ENCODE assay signal across 26 cellular contexts in the genomic region with DNA sequence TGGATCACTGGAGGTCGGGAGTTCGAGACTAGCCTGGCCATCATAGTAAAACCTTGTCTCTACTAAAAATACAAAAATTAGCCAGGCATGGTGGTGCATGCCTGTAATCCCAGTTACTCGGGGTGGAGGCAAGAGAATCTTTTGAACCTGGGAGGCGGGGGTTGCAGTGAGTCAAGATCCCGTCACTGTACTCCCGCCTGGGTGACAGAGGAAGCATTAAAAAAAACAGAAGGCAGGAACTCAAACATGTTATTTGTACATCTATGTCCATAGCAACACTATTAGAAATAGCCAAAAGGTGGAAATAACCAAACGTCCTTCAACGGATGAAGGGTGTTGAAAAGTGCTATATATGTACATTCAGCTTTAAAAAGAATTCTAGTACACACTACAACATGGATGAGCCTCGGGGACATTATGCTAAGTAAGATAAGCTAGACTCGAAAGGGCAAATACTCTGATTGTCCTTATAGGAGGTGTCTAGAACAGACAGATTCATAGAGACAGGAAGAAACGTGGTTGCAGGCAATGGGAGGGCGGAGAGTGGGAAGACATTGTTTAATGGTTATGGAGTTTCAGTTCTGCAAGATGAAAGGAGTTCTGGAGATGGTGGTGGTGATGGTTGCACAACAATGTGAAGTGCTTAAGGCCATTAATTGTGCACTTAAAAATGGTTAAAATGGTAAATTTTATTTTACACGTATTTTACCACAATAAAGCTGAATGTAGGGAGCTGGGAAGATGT. TPM values are rescaled to one million over a fixed set of nuclear protein-coding genes. Genes with fewer than 3 reads are reported as not detected.
DNase-seq lines count a peak whose midpoint lies in the region; ATAC-seq and TF ChIP-seq lines count a peak whose summit lies in the region.
"Had no signal": no experiment of that assay in that cellular context is flagged by ENCODE, and none has a peak within 500 bp of the region (broad histone marks: within the 10 kb centered on the region; RNA-seq: fewer than 3 reads in every experiment).

No MANE protein-coding gene starts in this region.

- H3K4me3 Mint-ChIP-seq in CD14-positive monocyte, result peak overlapping the region; percentile 70 to 73
- H3K4me3 Mint-ChIP-seq in mesothelial cell of epicardium, result no peak overlapping the region
- no peak overlapping the region for H3K4me3 Mint-ChIP-seq in osteocyte (ENCODE audit: unreplicated experiment)
- H3K4me3 Mint-ChIP-seq: activated naive CD4-positive, alpha-beta T cell treated with anti-CD3 and anti-CD28 coated beads, Interleukin-2, amount 10 ng/mL, durations not matched to agents 7 days and 5 days; effector memory CD8-positive, alpha-beta T cell; immature natural killer cell; stimulated activated naive CD8-positive, alpha-beta T cell treated with anti-CD3 and anti-CD28 coated beads, Interleukin-15, Interleukin-2, amounts not matched to agents 100 ng/mL and 50 ng/mL, for 24 hours had no signal

- H3K27me3 ChIP-seq in tibial nerve, result no peaks in the 10 kb centered on the region
- H3K27me3 ChIP-seq in HAP-1 (ENCODE audit: low read depth), result no peaks in the 10 kb centered on the region
- H3K27me3 ChIP-seq: ascending aorta, ovary, upper lobe of left lung had no signal

- no peak overlapping the region for H3K4me3 ChIP-seq in tibial nerve
- H3K4me3 ChIP-seq in HAP-1, result no peak overlapping the region
- H3K4me3 ChIP-seq: A549, ascending aorta, heart left ventricle, MG63, ovary, upper lobe of left lung had no signal

- H3K27me3 Mint-ChIP-seq in CD14-positive monocyte (ENCODE audit: low read depth in 3 of 3) (peaks cover 0 to 14% (median 0%) of the 10 kb centered on the region in 3 donors), mesothelial cell of epicardium (ENCODE audit: low read depth) (peaks cover 23% of the 10 kb centered on the region), osteocyte (ENCODE audit: unreplicated experiment) (peaks cover 10% of the 10 kb centered on the region)
- H3K27me3 Mint-ChIP-seq: activated naive CD4-positive, alpha-beta T cell treated with anti-CD3 and anti-CD28 coated beads, Interleukin-2, amount 10 ng/mL, durations not matched to agents 7 days and 5 days; effector memory CD8-positive, alpha-beta T cell; stimulated activated naive CD8-positive, alpha-beta T cell treated with anti-CD3 and anti-CD28 coated beads, Interleukin-15, Interleukin-2, amounts not matched to agents 100 ng/mL and 50 ng/mL, for 24 hours had no signal

- ATAC-seq in GM19463 (IDR thresholded peaks at IDR 0.05; ENCODE audit: unreplicated experiment), result peak; percentile 32
- ATAC-seq in HG03354 (IDR thresholded peaks at IDR 0.05; ENCODE audit: poor library complexity, severe bottlenecking, unreplicated experiment), result peak; percentile 27
- ATAC-seq: A549; effector memory CD8-positive, alpha-beta T cell; heart left ventricle; Panc1; sciatic nerve had no signal

- intact Hi-C loops in CD14-positive monocyte (cut with micrococcal nuclease), result loop anchor here in 1 of 2 donors (2.0 to 5.0 kb wide), 2 partner anchors 16 to 43 kb away; no protein-coding TSS in a partner anchor

- in situ Hi-C loops in HAP-1 (cut with MboI; ENCODE audit: low sequenced_read_pairs), result no loop called here

- H3K36me3 Mint-ChIP-seq in CD14-positive monocyte (peaks cover 89 to 97% of the 10 kb centered on the region in 2 donors), mesothelial cell of epicardium (no peaks in the 10 kb centered on the region), osteocyte (ENCODE audit: unreplicated experiment) (no peaks in the 10 kb centered on the region)

- H3K9me3 Mint-ChIP-seq in CD14-positive monocyte (peaks cover 0 to 4% (median 0%) of the 10 kb centered on the region in 7 donors), mesothelial cell of epicardium (no peaks in the 10 kb centered on the region), osteocyte (ENCODE audit: unreplicated experiment) (no peaks in the 10 kb centered on the region)
- H3K9me3 Mint-ChIP-seq: activated naive CD4-positive, alpha-beta T cell treated with anti-CD3 and anti-CD28 coated beads, Interleukin-2, amount 10 ng/mL, durations not matched to agents 7 days and 5 days; effector memory CD8-positive, alpha-beta T cell; immature natural killer cell; stimulated activated naive CD8-positive, alpha-beta T cell treated with anti-CD3 and anti-CD28 coated beads, Interleukin-15, Interleukin-2, amounts not matched to agents 100 ng/mL and 50 ng/mL, for 24 hours had no signal

- no peaks in the 10 kb centered on the region for H3K36me3 ChIP-seq in tibial nerve
- no peaks in the 10 kb centered on the region for H3K36me3 ChIP-seq in HAP-1 (replicated peaks)
- H3K36me3 ChIP-seq: ascending aorta, MG63, ovary, upper lobe of left lung had no signal

- 69 to 74% methylated on average over 13 of the region's 13 CpGs for WGBS in tibial nerve, 2 donors

- TF ChIP-seq CTCF in CD14-positive monocyte (IDR thresholded peaks at IDR 0.05) (no peak), tibial nerve (IDR thresholded peaks at IDR 0.05) (no peak), mesothelial cell of epicardium (IDR thresholded peaks at IDR 0.05; ENCODE audit: unreplicated experiment) (no peak), osteocyte (IDR thresholded peaks at IDR 0.05) (no peak)

- no peak for TF ChIP-seq EP300 in tibial nerve (IDR thresholded peaks at IDR 0.05)

- TF ChIP-seq POLR2A in tibial nerve (IDR thresholded peaks at IDR 0.05), result no peak

- H3K27ac Mint-ChIP-seq in CD14-positive monocyte (peak overlapping the region; percentile 92 to 100 (median 99)), mesothelial cell of epicardium (no peak overlapping the region), osteocyte (ENCODE audit: unreplicated experiment) (no peak overlapping the region)
- H3K27ac Mint-ChIP-seq: activated naive CD4-positive, alpha-beta T cell treated with anti-CD3 and anti-CD28 coated beads, Interleukin-2, amount 10 ng/mL, durations not matched to agents 7 days and 5 days; effector memory CD8-positive, alpha-beta T cell; immature natural killer cell; stimulated activated naive CD8-positive, alpha-beta T cell treated with anti-CD3 and anti-CD28 coated beads, Interleukin-15, Interleukin-2, amounts not matched to agents 100 ng/mL and 50 ng/mL, for 24 hours had no signal

- H3K9me3 ChIP-seq in tibial nerve, result no peaks in the 10 kb centered on the region
- H3K9me3 ChIP-seq in HAP-1, result no peaks in the 10 kb centered on the region
- H3K9me3 ChIP-seq: A549, ascending aorta, heart left ventricle, MG63, ovary, upper lobe of left lung had no signal

- no peaks in the 10 kb centered on the region for H3K4me1 ChIP-seq in tibial nerve
- no peaks in the 10 kb centered on the region for H3K4me1 ChIP-seq in HAP-1
- H3K4me1 ChIP-seq: A549, ascending aorta, upper lobe of left lung had no signal

- H3K4me1 Mint-ChIP-seq in CD14-positive monocyte (peaks cover 93% of the 10 kb centered on the region), mesothelial cell of epicardium (no peaks in the 10 kb centered on the region), osteocyte (ENCODE audit: unreplicated experiment) (no peaks in the 10 kb centered on the region)
- H3K4me1 Mint-ChIP-seq: immature natural killer cell had no signal

- DNase-seq in CD14-positive monocyte (ENCODE audit: low spot score), result peak; percentile 80
- DNase-seq in RPMI8226, result peak; percentile 46
- no peak for DNase-seq in tibial nerve (ENCODE audit: low spot score in 2 of 2)
- DNase-seq in HAP-1 (ENCODE audit: low spot score in 2 of 2), result no peak
- DNase-seq in mesothelial cell of epicardium (ENCODE audit: low spot score in 2 of 2, unreplicated experiment in 2 of 2), result no peak
- no peak for DNase-seq in osteocyte (ENCODE audit: extremely low spot score, unreplicated experiment)
- DNase-seq: activated naive CD4-positive, alpha-beta T cell treated with anti-CD3 and anti-CD28 coated beads, Interleukin-2, amount 10 ng/mL, durations not matched to agents 7 days and 5 days; cerebellar nuclear complex; DMS153; effector memory CD8-positive, alpha-beta T cell; heart left ventricle; immature natural killer cell; MG63; NCI-H2081; NCI-H510A treated with DMSO at 0.1 percent for 48 hours; ovary had no signal

- H3K27ac ChIP-seq in tibial nerve, result no peak overlapping the region
- H3K27ac ChIP-seq: A549, ascending aorta, C4-2B, heart left ventricle, ovary, upper lobe of left lung had no signal

RNA-seq across cellular contexts. Expression of a gene that starts 19.2 kb away (rescaled TPM):
- 10 to 100 TPM; 56.2 to 61.9 TPM for polyA plus RNA-seq in CD14-positive monocyte
- total RNA-seq in tibial nerve (1 to 10 TPM; 1.3 to 4.9 (median 3.1) TPM), mesothelial cell of epicardium (0.13 to 0.34 TPM (median 0.22 TPM) in 3 replicates), osteocyte (0.16 and 0.44 TPM in 2 replicates)
- polyA plus RNA-seq: A549 had no signal

RNA-seq across cellular contexts. Expression of a gene that starts 22.7 kb away (rescaled TPM):
- under 1 TPM; 0.09 to 0.21 TPM for polyA plus RNA-seq in CD14-positive monocyte
- total RNA-seq in tibial nerve, result not detected
- total RNA-seq in mesothelial cell of epicardium, result not detected in 3 replicates
- total RNA-seq in osteocyte, result not detected in 2 replicates
- total RNA-seq: ascending aorta, heart left ventricle, lower leg skin, ovary, sciatic nerve, upper lobe of left lung had no signal
- polyA plus RNA-seq: A549, heart left ventricle, immature natural killer cell, ovary had no signal

Comparison
In these comparisons a context has a peak if more than half of its experiments do, and no peak if none do; other contexts are left out.
1. DNase-seq: peak in CD14-positive monocyte (single experiment) and RPMI8226 (single experiment); none in tibial nerve (0 of 2), HAP-1 (0 of 2), mesothelial cell of epicardium (0 of 2) and osteocyte (single experiment).
2. H3K27ac Mint-ChIP-seq: peak in CD14-positive monocyte (7 of 7); none in mesothelial cell of epicardium (single experiment) and osteocyte (single experiment).
3. H3K4me3 Mint-ChIP-seq: peak in CD14-positive monocyte (2 of 2); none in mesothelial cell of epicardium (single experiment) and osteocyte (single experiment).